ENCODE assay signal across 1 cellular context in genomic region chr19:1393841-1394240, GRCh38.
A peak's percentile ranks its signal among the peaks of the same experiment; 100 is the strongest.
TF ChIP-seq lines count a peak whose summit lies in the region.

No MANE protein-coding gene starts in this region.

TF ChIP-seq in HepG2, 621 proteins besides CTCF, POLR2A, EP300 and RAD21:
- no peak for TF ChIP-seq MIER3 (CRISPR knock-in tag; IDR thresholded peaks at IDR 0.05; ENCODE audit: borderline replicate concordance)
- TF ChIP-seq POLR2G (IDR thresholded peaks at IDR 0.05; ENCODE audit: low read depth, low read length) = 0 out of 2 replicates have a peak, but pooled peaks have one; percentile 7
